9 cellular contexts compared by ENCODE assay signal in genomic region chr1:88061106-88061829, GRCh38.
DNase-seq lines count a peak whose midpoint lies in the region; ATAC-seq, FAIRE-seq and TF ChIP-seq lines count a peak whose summit lies in the region.
"Had no signal": no experiment of that assay in that cellular context is flagged by ENCODE, and none has a peak within 500 bp of the region (broad histone marks: within the 10 kb centered on the region; RNA-seq: fewer than 3 reads in every experiment).

No MANE protein-coding gene starts in this region.

- H3K4me3 ChIP-seq in MG63 (no peak overlapping the region), heart right ventricle (no peak overlapping the region), skeletal muscle cell (ENCODE audit: low read depth, low read length) (no peak overlapping the region)
- H3K4me3 ChIP-seq: BLaER1 had no signal

- H3K36me3 ChIP-seq in MG63 (no peaks in the 10 kb centered on the region), heart right ventricle (no peaks in the 10 kb centered on the region)
- H3K36me3 ChIP-seq: BLaER1 had no signal

- no peak overlapping the region for H3K27ac ChIP-seq in VCaP
- no peak overlapping the region for H3K27ac ChIP-seq in heart right ventricle
- H3K27ac ChIP-seq: BLaER1 had no signal

- no peak for FAIRE-seq in GM12891 (lab: Jason Lieb, UNC)

- no peaks in the 10 kb centered on the region for H3K4me1 ChIP-seq in heart right ventricle
- H3K4me1 ChIP-seq: BLaER1 had no signal

- H3K27me3 ChIP-seq in MG63 (no peaks in the 10 kb centered on the region), heart right ventricle (no peaks in the 10 kb centered on the region)
- H3K27me3 ChIP-seq: BLaER1 had no signal

- TF ChIP-seq POLR2A in GM12891 (IDR thresholded peaks at IDR 0.05; ENCODE audit: low read depth, low read length), result no peak

- ATAC-seq in GM21723 (IDR thresholded peaks at IDR 0.05; ENCODE audit: unreplicated experiment) (peak; percentile 78), heart right ventricle (peak in 6 of 8 donors; percentile 55 to 91 (median 60))

- intact Hi-C loops in heart right ventricle (cut with DNase I), result loop anchor here in 7 of 10 donors (2.0 to 10.0 kb wide), 6 partner anchors 734 to 926 kb away; partner anchors contain the start of gene LMO4 (in 3 of the 7)

- TF ChIP-seq CTCF in VCaP (conservative IDR thresholded peaks at IDR 0.05), result peak; percentile 81
- peak in 8 of 9 donors; percentile 44 to 71 (median 66) for TF ChIP-seq CTCF in heart right ventricle (IDR thresholded peaks at IDR 0.05)

- H3K9me3 ChIP-seq in MG63 (no peaks in the 10 kb centered on the region), heart right ventricle (no peaks in the 10 kb centered on the region)
- H3K9me3 ChIP-seq: BLaER1 had no signal

- 15 to 19% methylated on average over 1 of the region's 1 CpG for WGBS in heart right ventricle, 2 donors

- DNase-seq in NCI-H1436 (lab: John Stamatoyannopoulos, UW) (peak; percentile 28), NCI-H1436 treated with DMSO at 0.1 percent for 48 hours (lab: John Stamatoyannopoulos, UW) (no peak), MG63 (peak; percentile 50), heart right ventricle (peak in 1 of 2 donors; percentile 29), skeletal muscle cell (ENCODE audit: low read depth) (peak; percentile 19), GM12891 (ENCODE audit: insufficient read length, low spot score) (no peak)

TF ChIP-seq in GM12891, 5 proteins besides CTCF, POLR2A, EP300 and RAD21:
- TF ChIP-seq POLR2AphosphoS5 (IDR thresholded peaks at IDR 0.05; ENCODE audit: low read depth, low read length), result no peak
- TF ChIP-seq POU2F2 (IDR thresholded peaks at IDR 0.05; ENCODE audit: low read depth, low read length), result no peak
- TF ChIP-seq PAX5 (IDR thresholded peaks at IDR 0.05; ENCODE audit: insufficient read depth, low read length, severe bottlenecking), result no peak
- no peak for TF ChIP-seq TAF1 (IDR thresholded peaks at IDR 0.05; ENCODE audit: low read depth, low read length)
- TF ChIP-seq SPI1 (IDR thresholded peaks at IDR 0.05; ENCODE audit: low read depth, low read length), result no peak

Comparison
In these comparisons a context has a peak if more than half of its experiments do, and no peak if none do; other contexts are left out.
1. DNase-seq: peak in NCI-H1436 (single experiment), MG63 (single experiment) and skeletal muscle cell (single experiment); none in NCI-H1436 treated with DMSO at 0.1 percent for 48 hours (single experiment) and GM12891 (single experiment).